In genomic region chr6:26216886-26217713, GRCh38 we compare ENCODE assay signal across 7 cellular contexts.
A peak's percentile ranks its signal among the peaks of the same experiment; 100 is the strongest.
DNase-seq lines count a peak whose midpoint lies in the region; ATAC-seq and TF ChIP-seq lines count a peak whose summit lies in the region.

No MANE protein-coding gene starts in this region.

- peak overlapping the region; percentile 86 for H3K9ac ChIP-seq in NT2/D1 (ENCODE audit: insufficient read length, low read depth)

- WGBS in urinary bladder: under 1% methylated on average over 44 of the region's 44 CpGs

- H3K4me1 ChIP-seq in NT2/D1 (ENCODE audit: insufficient read depth, insufficient read length): peaks cover 2% of the 10 kb centered on the region
- peaks cover 31 to 32% of the 10 kb centered on the region in 2 experiments for H3K4me1 ChIP-seq in neutrophil (ENCODE audit: control insufficient read depth in 1 of 2, insufficient read depth in 1 of 2, low read depth in 1 of 2, low read length in 1 of 2)
- H3K4me1 ChIP-seq in urinary bladder (ENCODE audit: insufficient read depth): no peaks in the 10 kb centered on the region

- H3K36me3 ChIP-seq in NT2/D1 (ENCODE audit: insufficient read depth, insufficient read length, low read length) (no peaks in the 10 kb centered on the region), neutrophil (no peaks in the 10 kb centered on the region), urinary bladder (ENCODE audit: insufficient read depth) (no peaks in the 10 kb centered on the region)

- H3K9me3 ChIP-seq in NT2/D1 (ENCODE audit: insufficient read depth, low read length) (no peaks in the 10 kb centered on the region), neutrophil (peaks cover 13% of the 10 kb centered on the region)

- peak; percentile 27 for TF ChIP-seq CTCF in fibroblast of mammary gland (conservative IDR thresholded peaks at IDR 0.05; ENCODE audit: control insufficient read depth, insufficient read depth, low read depth, low read length)
- TF ChIP-seq CTCF in neutrophil (IDR thresholded peaks at IDR 0.05): peak; percentile 54

- peak overlapping the region; percentile 81 for H3K27ac ChIP-seq in neutrophil
- peak overlapping the region; percentile 81 for H3K27ac ChIP-seq in urinary bladder (ENCODE audit: low read depth)

- ATAC-seq in GM18502 (IDR thresholded peaks at IDR 0.05; ENCODE audit: poor library complexity, unreplicated experiment) (peak; percentile 51), HG03095 (IDR thresholded peaks at IDR 0.05; ENCODE audit: unreplicated experiment) (peak; percentile 40)

- H3K27me3 ChIP-seq in NT2/D1 (ENCODE audit: insufficient read depth, insufficient read length) (no peaks in the 10 kb centered on the region), neutrophil (no peaks in the 10 kb centered on the region)

- H3K4me3 ChIP-seq in NT2/D1 (ENCODE audit: insufficient read length, low read depth) (peak overlapping the region; percentile 63), fibroblast of mammary gland (ENCODE audit: control insufficient read depth, low read depth, low read length) (peak overlapping the region; percentile 54), neutrophil (ENCODE audit: low read depth in 1 of 2, low read length in 1 of 2) (peak overlapping the region; percentile 68 to 71), urinary bladder (ENCODE audit: low read depth, low read length) (peak overlapping the region; percentile 36)

- no peak for DNase-seq in NT2/D1 (ENCODE audit: low read depth, low spot score)
- DNase-seq in activated T-helper 1 cell treated with Interleukin-2 at 50 U/mL for 16 hours (ENCODE audit: low read depth): peak; percentile 63
- DNase-seq in fibroblast of mammary gland (ENCODE audit: low read depth): peak; percentile 79
